Comparison of ENCODE assay signal across 8 cellular contexts in genomic region chr7:140003913-140004382, GRCh38. TPM values are rescaled to one million over a fixed set of nuclear protein-coding genes. Genes with fewer than 3 reads are reported as not detected.
DNase-seq lines count a peak whose midpoint lies in the region; ATAC-seq and TF ChIP-seq lines count a peak whose summit lies in the region.

No MANE protein-coding gene starts in this region.

- H3K27ac Mint-ChIP-seq in activated CD4-positive, alpha-beta T cell treated with anti-CD3 and anti-CD28 coated beads, Interleukin-2, amount 10 ng/mL, durations not matched to agents 24 days and 14 days = no peak overlapping the region

- H3K27me3 Mint-ChIP-seq in activated CD4-positive, alpha-beta T cell treated with anti-CD3 and anti-CD28 coated beads, Interleukin-2, amount 10 ng/mL, durations not matched to agents 24 days and 14 days = peaks cover 2% of the 10 kb centered on the region

- H3K9me3 Mint-ChIP-seq in activated CD4-positive, alpha-beta T cell treated with anti-CD3 and anti-CD28 coated beads, Interleukin-2, amount 10 ng/mL, durations not matched to agents 24 days and 14 days = no peaks in the 10 kb centered on the region

- intact Hi-C loops in heart right ventricle (cut with DNase I) = loop anchor here (2.0 to 10.0 kb wide), 14 partner anchors 219 to 509 kb away; partner anchors contain the start of gene HIPK2 (in 6 of the 10)
- intact Hi-C loops in Right ventricle myocardium inferior (cut with DNase I) = loop anchor here (2.0 to 5.0 kb wide), 5 partner anchors 225 to 503 kb away; no protein-coding TSS in a partner anchor
- intact Hi-C loops in activated CD4-positive, alpha-beta T cell treated with anti-CD3 and anti-CD28 coated beads, Interleukin-2, amount 10 ng/mL, durations not matched to agents 24 days and 14 days (cut with micrococcal nuclease) = no loop called here
- intact Hi-C loops in gastrocnemius medialis (cut with DNase I; ENCODE audit: low total_unique reads) = loop anchor here (2.0 to 10.0 kb wide), 3 partner anchors 227 to 505 kb away; partner anchors contain the start of gene HIPK2

- ATAC-seq in heart right ventricle = no peak
- ATAC-seq in Right ventricle myocardium inferior = no peak
- ATAC-seq in gastroesophageal sphincter = no peak
- no peak for ATAC-seq in gastrocnemius medialis
- no peak for ATAC-seq in GM18519 (IDR thresholded peaks at IDR 0.05; ENCODE audit: low FRiP score, unreplicated experiment)
- no peak for ATAC-seq in HG03457 (IDR thresholded peaks at IDR 0.05; ENCODE audit: unreplicated experiment)

- no peak for TF ChIP-seq EP300 in gastroesophageal sphincter (IDR thresholded peaks at IDR 0.05)

- H3K9me3 ChIP-seq in heart right ventricle = no peaks in the 10 kb centered on the region
- H3K9me3 ChIP-seq in gastroesophageal sphincter = no peaks in the 10 kb centered on the region
- H3K9me3 ChIP-seq in gastrocnemius medialis = no peaks in the 10 kb centered on the region

- 66 to 69% methylated on average over 9 of the region's 9 CpGs for WGBS in heart right ventricle, 2 donors
- 46 to 63% methylated on average over 7 to 9 of the region's 9 CpGs for WGBS in gastroesophageal sphincter (ENCODE audit: low coverage in 1 of 2), 2 donors

- H3K4me3 ChIP-seq in heart right ventricle (no peak overlapping the region), gastroesophageal sphincter (no peak overlapping the region), gastrocnemius medialis (no peak overlapping the region)

- in situ Hi-C loops in gastrocnemius medialis (cut with MboI; ENCODE audit: low sequenced_read_pairs in 4 of 4) = loop anchor here (5.0 to 10.0 kb wide), 6 partner anchors 229 to 509 kb away; partner anchors contain the start of gene HIPK2 (in 3 of the 4)

- no peak for TF ChIP-seq POLR2A in gastroesophageal sphincter (IDR thresholded peaks at IDR 0.05)
- no peak for TF ChIP-seq POLR2A in gastrocnemius medialis (IDR thresholded peaks at IDR 0.05)

- no peak overlapping the region for H3K4me3 Mint-ChIP-seq in activated CD4-positive, alpha-beta T cell treated with anti-CD3 and anti-CD28 coated beads, Interleukin-2, amount 10 ng/mL, durations not matched to agents 24 days and 14 days

- peaks cover 4% of the 10 kb centered on the region for H3K4me1 Mint-ChIP-seq in activated CD4-positive, alpha-beta T cell treated with anti-CD3 and anti-CD28 coated beads, Interleukin-2, amount 10 ng/mL, durations not matched to agents 24 days and 14 days

- no peak for DNase-seq in heart right ventricle
- DNase-seq in Right ventricle myocardium inferior (ENCODE audit: missing footprints) = no peak
- DNase-seq in activated CD4-positive, alpha-beta T cell treated with anti-CD3 and anti-CD28 coated beads, Interleukin-2, amount 10 ng/mL, durations not matched to agents 24 days and 14 days = peak; percentile 82
- DNase-seq in gastrocnemius medialis = no peak

- H3K36me3 Mint-ChIP-seq in activated CD4-positive, alpha-beta T cell treated with anti-CD3 and anti-CD28 coated beads, Interleukin-2, amount 10 ng/mL, durations not matched to agents 24 days and 14 days (ENCODE audit: low read depth) = no peaks in the 10 kb centered on the region

- peak in 8 of 9 donors; percentile 11 to 58 (median 45) for TF ChIP-seq CTCF in heart right ventricle (IDR thresholded peaks at IDR 0.05)
- TF ChIP-seq CTCF in LNCAP (IDR thresholded peaks at IDR 0.05) = peak; percentile 64
- peak in 3 of 4 experiments; percentile 38 to 49 (median 41) for TF ChIP-seq CTCF in gastroesophageal sphincter (IDR thresholded peaks at IDR 0.05)
- TF ChIP-seq CTCF in gastrocnemius medialis (IDR thresholded peaks at IDR 0.05 in 4 of 5, conservative IDR thresholded peaks at IDR 0.05 in 1 of 5) = peak in 4 of 5 experiments; percentile 16 to 42 (median 26)

- H3K36me3 ChIP-seq in heart right ventricle = peaks cover 0 to 5% (median 0%) of the 10 kb centered on the region in 9 donors
- H3K36me3 ChIP-seq in gastroesophageal sphincter = no peaks in the 10 kb centered on the region
- H3K36me3 ChIP-seq in gastrocnemius medialis = no peaks in the 10 kb centered on the region

- H3K27me3 ChIP-seq in heart right ventricle (no peaks in the 10 kb centered on the region), gastroesophageal sphincter (no peaks in the 10 kb centered on the region), gastrocnemius medialis (no peaks in the 10 kb centered on the region)

- H3K27ac ChIP-seq in heart right ventricle (no peak overlapping the region), gastroesophageal sphincter (no peak overlapping the region), gastrocnemius medialis (no peak overlapping the region)

- H3K4me1 ChIP-seq in heart right ventricle (no peaks in the 10 kb centered on the region), gastroesophageal sphincter (no peaks in the 10 kb centered on the region), gastrocnemius medialis (no peaks in the 10 kb centered on the region)

RNA-seq across cellular contexts. Expression of gene PARP12, which starts 58.8 kb away (rescaled TPM):
- total RNA-seq in heart right ventricle (10 to 100 TPM in 9 of 10 donors, 1 to 10 TPM in 1; 9.9 to 48.3 (median 13.1) TPM), Right ventricle myocardium inferior (13.2 TPM), gastroesophageal sphincter (10 to 100 TPM; 11.9 to 35.6 (median 18.1) TPM), gastrocnemius medialis (10 to 100 TPM in 1 of 4 donors, 1 to 10 TPM in 3; 4.3 to 12.7 (median 4.9) TPM)
- polyA plus RNA-seq in heart right ventricle = 10 to 100 TPM in 1 of 2 donors, 1 to 10 TPM in 1; 6.7 to 27.1 TPM
- total RNA-seq in activated CD4-positive, alpha-beta T cell treated with anti-CD3 and anti-CD28 coated beads, Interleukin-2, amount 10 ng/mL, durations not matched to agents 24 days and 14 days = 53.3 and 55.9 TPM in 2 replicates
